30 cellular contexts compared by ENCODE assay signal in the genomic region with DNA sequence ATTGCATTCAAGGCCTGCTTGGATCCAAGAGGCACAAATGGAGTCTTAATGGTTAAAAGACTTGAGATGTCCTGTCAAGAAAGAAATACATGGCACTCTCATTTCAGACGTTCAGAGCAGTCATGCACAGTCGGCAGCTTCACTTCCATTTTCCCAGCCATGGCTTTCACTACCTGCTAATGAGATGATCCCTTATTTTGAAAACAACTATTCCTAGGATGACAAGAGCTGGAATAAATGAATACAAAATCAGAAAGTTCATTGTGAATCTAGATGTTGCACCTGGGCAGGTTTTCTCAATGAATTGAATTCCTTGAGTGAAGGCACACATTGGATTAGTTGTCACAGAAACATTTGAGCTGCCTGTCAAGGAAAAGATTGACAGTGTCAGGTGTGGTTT. TPM values are rescaled to one million over a fixed set of nuclear protein-coding genes. Genes with fewer than 3 reads are reported as not detected.
"Had no signal": no experiment of that assay in that cellular context is flagged by ENCODE, and none has a peak within 500 bp of the region (broad histone marks: within the 10 kb centered on the region; RNA-seq: fewer than 3 reads in every experiment).

No MANE protein-coding gene starts in this region.

- H3K9me3 ChIP-seq: adrenal gland, ascending aorta, body of pancreas, breast epithelium had no signal

- H3K27ac ChIP-seq: adrenal gland, ascending aorta, body of pancreas, brain microvascular endothelial cell, breast epithelium, cardiac muscle cell had no signal

- H3K27me3 ChIP-seq: adrenal gland, ascending aorta, body of pancreas, brain microvascular endothelial cell, breast epithelium, cardiac muscle cell had no signal

- H3K36me3 ChIP-seq: brain microvascular endothelial cell, cardiac muscle cell had no signal

- H3K4me3 ChIP-seq: adrenal gland, ascending aorta, body of pancreas, breast epithelium, cardiac muscle cell had no signal

- DNase-seq: activated effector memory CD4-positive, alpha-beta T cell treated with anti-CD3 and anti-CD28 coated beads, Interleukin-2, amount 50 U/mL, for 16 hours; activated effector memory CD4-positive, alpha-beta T cell treated with Interleukin-2 at 50 U/mL for 16 hours; activated gamma-delta T cell; activated gamma-delta T cell treated with Interleukin-2 at 50 U/mL for 16 hours; activated naive CD4-positive, alpha-beta T cell; activated naive CD4-positive, alpha-beta T cell treated with anti-CD3 and anti-CD28 coated beads for 36 hours; activated naive CD4-positive, alpha-beta T cell treated with anti-CD3 and anti-CD28 coated beads, Interleukin-2, amount 10 ng/mL, durations not matched to agents 7 days and 5 days; activated naive CD4-positive, alpha-beta T cell treated with anti-CD3 and anti-CD28 coated beads, Interleukin-2, amount 50 U/mL, for 16 hours; activated naive CD4-positive, alpha-beta T cell treated with Interleukin-2 at 50 U/mL for 16 hours; activated naive CD8-positive, alpha-beta T cell treated with anti-CD3 and anti-CD28 coated beads for 36 hours; activated naive CD8-positive, alpha-beta T cell treated with anti-CD3 and anti-CD28 coated beads, Interleukin-2, amount 10 ng/mL, durations not matched to agents 7 days and 5 days; activated naive CD8-positive, alpha-beta T cell treated with anti-CD3 and anti-CD28 coated beads, Interleukin-2, amount 50 U/mL, for 24 hours; activated T-cell treated with anti-CD3 and anti-CD28 coated beads, Interleukin-2, amount 50 U/mL, for 1 hour; activated T-cell treated with anti-CD3 and anti-CD28 coated beads, Interleukin-2, amount 50 U/mL, for 24 hours; activated T-cell treated with anti-CD3 and anti-CD28 coated beads, Interleukin-2, amount 50 U/mL, for 4 hours; activated T-cell treated with anti-CD3 and anti-CD28 coated beads, Interleukin-2, amount 50 U/mL, for 48 hours; activated T-cell treated with anti-CD3 and anti-CD28 coated beads, Interleukin-2, amount 50 U/mL, for 72 hours; adrenal gland; amniotic stem cell; amygdala; anterior cingulate cortex; aorta; body of pancreas; brain microvascular endothelial cell; caudate nucleus; central memory CD4-positive, alpha-beta T cell; cerebellar nuclear complex had no signal

RNA-seq across cellular contexts. Expression of a gene that starts 25.7 kb away (rescaled TPM):
- polyA plus RNA-seq: cardiac muscle cell had no signal
